Comparison of ENCODE assay signal across 1 cellular context in the genomic region with DNA sequence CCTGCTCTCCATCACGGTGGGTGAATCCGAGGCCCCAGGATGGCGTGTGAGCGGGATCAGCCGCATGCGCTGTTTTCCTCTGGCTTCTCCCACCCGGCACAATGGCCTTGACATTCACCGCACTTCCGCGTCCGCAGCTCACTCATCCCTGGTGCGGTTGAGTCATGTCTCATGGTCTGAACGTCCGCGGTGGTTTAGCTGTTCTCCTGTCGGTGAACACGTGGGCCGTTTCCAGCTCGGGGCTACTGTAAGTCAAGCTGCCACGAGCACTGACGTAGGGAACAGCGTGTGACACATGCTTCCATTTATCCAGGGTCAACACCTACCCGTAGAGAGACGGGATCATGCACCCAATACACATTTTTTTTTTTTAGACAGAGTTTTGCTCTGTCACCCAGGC.
TF ChIP-seq lines count a peak whose summit lies in the region.

No MANE protein-coding gene starts in this region.

TF ChIP-seq in HepG2, 621 proteins besides CTCF, POLR2A, EP300 and RAD21 (continued from another document and continues in another):
- TF ChIP-seq ZBTB43 (CRISPR knock-in tag; conservative IDR thresholded peaks at IDR 0.05) (peak; percentile 48; the same call in 1 of the 2 replicates), MIER3 (CRISPR knock-in tag; IDR thresholded peaks at IDR 0.05; ENCODE audit: borderline replicate concordance) (peak; percentile 55; the same call in 1 of the 2 replicates), KDM4B (CRISPR knock-in tag; IDR thresholded peaks at IDR 0.05) (0 out of 2 replicates have a peak, but pooled peaks have one; percentile 18), MAFF (IDR thresholded peaks at IDR 0.05; ENCODE audit: low read depth, low read length) (no peak), ZNF230 (CRISPR knock-in tag; IDR thresholded peaks at IDR 0.05) (no peak), MEIS2 (CRISPR knock-in tag; IDR thresholded peaks at IDR 0.05) (no peak), HDAC1 (CRISPR knock-in tag; IDR thresholded peaks at IDR 0.05) (peak; percentile 56), ERF (CRISPR knock-in tag; IDR thresholded peaks at IDR 0.05) (peak; percentile 72; the same call in 1 of the 2 replicates), ZSCAN21 (CRISPR knock-in tag; IDR thresholded peaks at IDR 0.05; ENCODE audit: borderline replicate concordance) (0 out of 2 replicates have a peak, but pooled peaks have one; percentile 26), ZNF580 (CRISPR knock-in tag; IDR thresholded peaks at IDR 0.05; ENCODE audit: borderline replicate concordance, low read depth) (0 out of 2 replicates have a peak, but pooled peaks have one; percentile 26), CEBPG (CRISPR knock-in tag; IDR thresholded peaks at IDR 0.05) (0 out of 2 replicates have a peak, but pooled peaks have one; percentile 13), ZNF350 (CRISPR knock-in tag; IDR thresholded peaks at IDR 0.05; ENCODE audit: borderline replicate concordance, low read depth) (no peak), TBX2 (CRISPR knock-in tag; IDR thresholded peaks at IDR 0.05; ENCODE audit: borderline replicate concordance) (peak; percentile 43; the same call in 1 of the 2 replicates), ZBTB44 (CRISPR knock-in tag; IDR thresholded peaks at IDR 0.05) (no peak), GZF1 (CRISPR knock-in tag; IDR thresholded peaks at IDR 0.05) (no peak), ZNF574 (CRISPR knock-in tag; IDR thresholded peaks at IDR 0.05) (no peak), ARNTL (CRISPR knock-in tag; IDR thresholded peaks at IDR 0.05) (0 out of 2 replicates have a peak, but pooled peaks have one; percentile 45), ZNF552 (CRISPR knock-in tag; IDR thresholded peaks at IDR 0.05; ENCODE audit: borderline replicate concordance) (no peak), FOXO1 (CRISPR knock-in tag; IDR thresholded peaks at IDR 0.05) (peak; percentile 55; the same call in 1 of the 2 replicates), TFDP1 (CRISPR knock-in tag; IDR thresholded peaks at IDR 0.05; ENCODE audit: borderline replicate concordance) (peak; percentile 64; the same call in 1 of the 2 replicates)
- TF ChIP-seq, protein P1, sequence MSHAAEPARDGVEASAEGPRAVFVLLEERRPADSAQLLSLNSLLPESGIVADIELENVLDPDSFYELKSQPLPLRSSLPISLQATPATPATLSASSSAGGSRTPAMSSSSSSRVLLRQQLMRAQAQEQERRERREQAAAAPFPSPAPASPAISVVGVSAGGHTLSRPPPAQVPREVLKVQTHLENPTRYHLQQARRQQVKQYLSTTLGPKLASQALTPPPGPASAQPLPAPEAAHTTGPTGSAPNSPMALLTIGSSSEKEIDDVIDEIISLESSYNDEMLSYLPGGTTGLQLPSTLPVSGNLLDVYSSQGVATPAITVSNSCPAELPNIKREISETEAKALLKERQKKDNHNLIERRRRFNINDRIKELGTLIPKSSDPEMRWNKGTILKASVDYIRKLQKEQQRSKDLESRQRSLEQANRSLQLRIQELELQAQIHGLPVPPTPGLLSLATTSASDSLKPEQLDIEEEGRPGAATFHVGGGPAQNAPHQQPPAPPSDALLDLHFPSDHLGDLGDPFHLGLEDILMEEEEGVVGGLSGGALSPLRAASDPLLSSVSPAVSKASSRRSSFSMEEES (CRISPR knock-in tag; IDR thresholded peaks at IDR 0.05) = peak; percentile 80
- TF ChIP-seq, protein P2, sequence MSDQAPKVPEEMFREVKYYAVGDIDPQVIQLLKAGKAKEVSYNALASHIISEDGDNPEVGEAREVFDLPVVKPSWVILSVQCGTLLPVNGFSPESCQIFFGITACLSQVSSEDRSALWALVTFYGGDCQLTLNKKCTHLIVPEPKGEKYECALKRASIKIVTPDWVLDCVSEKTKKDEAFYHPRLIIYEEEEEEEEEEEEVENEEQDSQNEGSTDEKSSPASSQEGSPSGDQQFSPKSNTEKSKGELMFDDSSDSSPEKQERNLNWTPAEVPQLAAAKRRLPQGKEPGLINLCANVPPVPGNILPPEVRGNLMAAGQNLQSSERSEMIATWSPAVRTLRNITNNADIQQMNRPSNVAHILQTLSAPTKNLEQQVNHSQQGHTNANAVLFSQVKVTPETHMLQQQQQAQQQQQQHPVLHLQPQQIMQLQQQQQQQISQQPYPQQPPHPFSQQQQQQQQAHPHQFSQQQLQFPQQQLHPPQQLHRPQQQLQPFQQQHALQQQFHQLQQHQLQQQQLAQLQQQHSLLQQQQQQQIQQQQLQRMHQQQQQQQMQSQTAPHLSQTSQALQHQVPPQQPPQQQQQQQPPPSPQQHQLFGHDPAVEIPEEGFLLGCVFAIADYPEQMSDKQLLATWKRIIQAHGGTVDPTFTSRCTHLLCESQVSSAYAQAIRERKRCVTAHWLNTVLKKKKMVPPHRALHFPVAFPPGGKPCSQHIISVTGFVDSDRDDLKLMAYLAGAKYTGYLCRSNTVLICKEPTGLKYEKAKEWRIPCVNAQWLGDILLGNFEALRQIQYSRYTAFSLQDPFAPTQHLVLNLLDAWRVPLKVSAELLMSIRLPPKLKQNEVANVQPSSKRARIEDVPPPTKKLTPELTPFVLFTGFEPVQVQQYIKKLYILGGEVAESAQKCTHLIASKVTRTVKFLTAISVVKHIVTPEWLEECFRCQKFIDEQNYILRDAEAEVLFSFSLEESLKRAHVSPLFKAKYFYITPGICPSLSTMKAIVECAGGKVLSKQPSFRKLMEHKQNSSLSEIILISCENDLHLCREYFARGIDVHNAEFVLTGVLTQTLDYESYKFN (CRISPR knock-in tag; conservative IDR thresholded peaks at IDR 0.05) = 0 out of 2 replicates have a peak, but pooled peaks have one; percentile 33
- TF ChIP-seq, protein P3, sequence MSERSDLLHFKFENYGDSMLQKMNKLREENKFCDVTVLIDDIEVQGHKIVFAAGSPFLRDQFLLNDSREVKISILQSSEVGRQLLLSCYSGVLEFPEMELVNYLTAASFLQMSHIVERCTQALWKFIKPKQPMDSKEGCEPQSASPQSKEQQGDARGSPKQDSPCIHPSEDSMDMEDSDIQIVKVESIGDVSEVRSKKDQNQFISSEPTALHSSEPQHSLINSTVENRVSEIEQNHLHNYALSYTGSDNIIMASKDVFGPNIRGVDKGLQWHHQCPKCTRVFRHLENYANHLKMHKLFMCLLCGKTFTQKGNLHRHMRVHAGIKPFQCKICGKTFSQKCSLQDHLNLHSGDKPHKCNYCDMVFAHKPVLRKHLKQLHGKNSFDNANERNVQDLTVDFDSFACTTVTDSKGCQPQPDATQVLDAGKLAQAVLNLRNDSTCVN (CRISPR knock-in tag; IDR thresholded peaks at IDR 0.05; ENCODE audit: borderline replicate concordance) = peak; percentile 73
- TF ChIP-seq, protein P4, sequence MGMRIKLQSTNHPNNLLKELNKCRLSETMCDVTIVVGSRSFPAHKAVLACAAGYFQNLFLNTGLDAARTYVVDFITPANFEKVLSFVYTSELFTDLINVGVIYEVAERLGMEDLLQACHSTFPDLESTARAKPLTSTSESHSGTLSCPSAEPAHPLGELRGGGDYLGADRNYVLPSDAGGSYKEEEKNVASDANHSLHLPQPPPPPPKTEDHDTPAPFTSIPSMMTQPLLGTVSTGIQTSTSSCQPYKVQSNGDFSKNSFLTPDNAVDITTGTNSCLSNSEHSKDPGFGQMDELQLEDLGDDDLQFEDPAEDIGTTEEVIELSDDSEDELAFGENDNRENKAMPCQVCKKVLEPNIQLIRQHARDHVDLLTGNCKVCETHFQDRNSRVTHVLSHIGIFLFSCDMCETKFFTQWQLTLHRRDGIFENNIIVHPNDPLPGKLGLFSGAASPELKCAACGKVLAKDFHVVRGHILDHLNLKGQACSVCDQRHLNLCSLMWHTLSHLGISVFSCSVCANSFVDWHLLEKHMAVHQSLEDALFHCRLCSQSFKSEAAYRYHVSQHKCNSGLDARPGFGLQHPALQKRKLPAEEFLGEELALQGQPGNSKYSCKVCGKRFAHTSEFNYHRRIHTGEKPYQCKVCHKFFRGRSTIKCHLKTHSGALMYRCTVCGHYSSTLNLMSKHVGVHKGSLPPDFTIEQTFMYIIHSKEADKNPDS (CRISPR knock-in tag; IDR thresholded peaks at IDR 0.05) = no peak
- TF ChIP-seq, protein P5, sequence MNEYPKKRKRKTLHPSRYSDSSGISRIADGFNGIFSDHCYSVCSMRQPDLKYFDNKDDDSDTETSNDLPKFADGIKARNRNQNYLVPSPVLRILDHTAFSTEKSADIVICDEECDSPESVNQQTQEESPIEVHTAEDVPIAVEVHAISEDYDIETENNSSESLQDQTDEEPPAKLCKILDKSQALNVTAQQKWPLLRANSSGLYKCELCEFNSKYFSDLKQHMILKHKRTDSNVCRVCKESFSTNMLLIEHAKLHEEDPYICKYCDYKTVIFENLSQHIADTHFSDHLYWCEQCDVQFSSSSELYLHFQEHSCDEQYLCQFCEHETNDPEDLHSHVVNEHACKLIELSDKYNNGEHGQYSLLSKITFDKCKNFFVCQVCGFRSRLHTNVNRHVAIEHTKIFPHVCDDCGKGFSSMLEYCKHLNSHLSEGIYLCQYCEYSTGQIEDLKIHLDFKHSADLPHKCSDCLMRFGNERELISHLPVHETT (CRISPR knock-in tag; conservative IDR thresholded peaks at IDR 0.05) = no peak
